10 cellular contexts compared by ENCODE assay signal in genomic region chr11:126561327-126561893, GRCh38.
A peak's percentile ranks its signal among the peaks of the same experiment; 100 is the strongest.
DNase-seq lines count a peak whose midpoint lies in the region; ATAC-seq, FAIRE-seq and TF ChIP-seq lines count a peak whose summit lies in the region.
"Had no signal": no experiment of that assay in that cellular context is flagged by ENCODE, and none has a peak within 500 bp of the region (broad histone marks: within the 10 kb centered on the region; RNA-seq: fewer than 3 reads in every experiment).

No MANE protein-coding gene starts in this region.

- H3K27me3 Mint-ChIP-seq in activated CD4-positive, alpha-beta T cell treated with anti-CD3 and anti-CD28 coated beads for 36 hours = peaks cover 8% of the 10 kb centered on the region
- H3K27me3 Mint-ChIP-seq in natural killer cell treated with Interleukin-12 subunit alpha and Interleukin-12 subunit beta and Interleukin-15 and Interleukin-18, amount 100 ng/mL, for 72 hours = peaks cover 21 to 24% of the 10 kb centered on the region in 2 donors

- H3K4me3 Mint-ChIP-seq in activated CD4-positive, alpha-beta T cell treated with anti-CD3 and anti-CD28 coated beads for 36 hours = no peak overlapping the region
- H3K4me3 Mint-ChIP-seq in natural killer cell treated with Interleukin-12 subunit alpha and Interleukin-12 subunit beta and Interleukin-15 and Interleukin-18, amount 100 ng/mL, for 72 hours = no peak overlapping the region
- H3K4me3 Mint-ChIP-seq: stimulated activated naive CD8-positive, alpha-beta T cell treated with anti-CD3 and anti-CD28 coated beads, Interleukin-15, Interleukin-2, amounts not matched to agents 100 ng/mL and 50 ng/mL, for 24 hours had no signal

- H3K27ac ChIP-seq in endothelial cell of umbilical vein (ENCODE audit: insufficient read depth, low read depth, low read length) = no peak overlapping the region
- H3K27ac ChIP-seq: BLaER1 had no signal

- POLR2A ChIA-PET in activated CD4-positive, alpha-beta T cell treated with anti-CD3 and anti-CD28 coated beads for 36 hours (lab: Charles Lee) = interaction anchor here (0.6 kb wide), 1 partner anchor 199 kb away, joined by 6 read pairs; no protein-coding TSS in a partner anchor
- POLR2A ChIA-PET in endothelial cell of umbilical vein (lab: Charles Lee) = no interaction called here

- no peaks in the 10 kb centered on the region for H3K9me1 ChIP-seq in endothelial cell of umbilical vein (replicated peaks; ENCODE audit: control insufficient read depth, extremely low read depth, insufficient read depth, low read length)

- H3K9me3 Mint-ChIP-seq in activated CD4-positive, alpha-beta T cell treated with anti-CD3 and anti-CD28 coated beads for 36 hours (ENCODE audit: low read depth) = peaks cover 8% of the 10 kb centered on the region
- no peaks in the 10 kb centered on the region for H3K9me3 Mint-ChIP-seq in natural killer cell treated with Interleukin-12 subunit alpha and Interleukin-12 subunit beta and Interleukin-15 and Interleukin-18, amount 100 ng/mL, for 72 hours

- no peak for ATAC-seq in activated CD4-positive, alpha-beta T cell treated with anti-CD3 and anti-CD28 coated beads for 36 hours
- ATAC-seq in natural killer cell treated with Interleukin-12 subunit alpha and Interleukin-12 subunit beta and Interleukin-15 and Interleukin-18, amount 100 ng/mL, for 72 hours = no peak
- ATAC-seq in GM21717 (IDR thresholded peaks at IDR 0.05; ENCODE audit: unreplicated experiment) = no peak

- H3K4me2 ChIP-seq in endothelial cell of umbilical vein (ENCODE audit: insufficient read depth, low read length) = no peak overlapping the region
- H3K4me2 ChIP-seq: BLaER1 had no signal

- H3K27me3 ChIP-seq in endothelial cell of umbilical vein (ENCODE audit: control insufficient read depth in 2 of 2, insufficient read depth in 2 of 2, low read length in 2 of 2) = no peaks in the 10 kb centered on the region
- H3K27me3 ChIP-seq: BLaER1 had no signal

- H2AFZ ChIP-seq in endothelial cell of umbilical vein (ENCODE audit: low read depth, low read length) = no peak overlapping the region

- intact Hi-C loops in activated CD4-positive, alpha-beta T cell treated with anti-CD3 and anti-CD28 coated beads for 36 hours (cut with DNase I, micrococcal nuclease) = no loop called here
- intact Hi-C loops in endothelial cell of umbilical vein (cut with micrococcal nuclease) = no loop called here

- no peaks in the 10 kb centered on the region for H3K36me3 ChIP-seq in endothelial cell of umbilical vein (ENCODE audit: control insufficient read depth in 2 of 2, extremely low read depth in 1 of 2, insufficient read depth in 2 of 2, low read length in 2 of 2)
- H3K36me3 ChIP-seq: BLaER1 had no signal

- H3K9me3 ChIP-seq in endothelial cell of umbilical vein (replicated peaks; ENCODE audit: control insufficient read depth, insufficient read depth, low read length) = no peaks in the 10 kb centered on the region
- H3K9me3 ChIP-seq: BLaER1 had no signal

- peak; percentile 57 for DNase-seq in activated CD4-positive, alpha-beta T cell treated with anti-CD3 and anti-CD28 coated beads for 36 hours
- DNase-seq in activated CD4-positive, alpha-beta T cell treated with anti-CD3 and anti-CD28 coated beads, Interleukin-2, amount 50 U/mL, for 4 hours = no peak
- DNase-seq in OCI-M1 (lab: John Stamatoyannopoulos, UW) (peak; percentile 78), endothelial cell of umbilical vein (ENCODE audit: low read depth, low spot score) (peak; percentile 51), skeletal muscle cell (ENCODE audit: low read depth) (peak; percentile 26), NCI-H1092 treated with DMSO at 0.1 percent for 48 hours (lab: John Stamatoyannopoulos, UW) (no peak)
- DNase-seq in natural killer cell treated with Interleukin-12 subunit alpha and Interleukin-12 subunit beta and Interleukin-15 and Interleukin-18, amount 100 ng/mL, for 72 hours (ENCODE audit: low spot score) = no peak

- no peaks in the 10 kb centered on the region for H3K79me2 ChIP-seq in endothelial cell of umbilical vein (ENCODE audit: control insufficient read depth, insufficient read depth, low read length)

- BruUV-seq in endothelial cell of umbilical vein (replicated peaks; lab: Mats Ljungman, UMichigan) = no TSS peak

- H3K4me1 ChIP-seq in endothelial cell of umbilical vein (ENCODE audit: control insufficient read depth, extremely low read depth, insufficient read depth, low read length) = no peaks in the 10 kb centered on the region
- H3K4me1 ChIP-seq: BLaER1 had no signal

- no peak overlapping the region for H3K4me3 ChIP-seq in endothelial cell of umbilical vein (replicated peaks in 1 of 3; ENCODE audit: insufficient read depth in 1 of 3, low read depth in 1 of 3, low read length in 3 of 3)
- no peak overlapping the region for H3K4me3 ChIP-seq in skeletal muscle cell (ENCODE audit: low read depth, low read length)
- H3K4me3 ChIP-seq: BLaER1 had no signal

- H3K36me3 Mint-ChIP-seq in activated CD4-positive, alpha-beta T cell treated with anti-CD3 and anti-CD28 coated beads for 36 hours (ENCODE audit: low read depth) = no peaks in the 10 kb centered on the region
- no peaks in the 10 kb centered on the region for H3K36me3 Mint-ChIP-seq in natural killer cell treated with Interleukin-12 subunit alpha and Interleukin-12 subunit beta and Interleukin-15 and Interleukin-18, amount 100 ng/mL, for 72 hours

- H3K27ac Mint-ChIP-seq in activated CD4-positive, alpha-beta T cell treated with anti-CD3 and anti-CD28 coated beads for 36 hours = no peak overlapping the region
- no peak overlapping the region for H3K27ac Mint-ChIP-seq in natural killer cell treated with Interleukin-12 subunit alpha and Interleukin-12 subunit beta and Interleukin-15 and Interleukin-18, amount 100 ng/mL, for 72 hours
- H3K27ac Mint-ChIP-seq: stimulated activated naive CD8-positive, alpha-beta T cell treated with anti-CD3 and anti-CD28 coated beads, Interleukin-15, Interleukin-2, amounts not matched to agents 100 ng/mL and 50 ng/mL, for 24 hours had no signal

- TF ChIP-seq CTCF in endothelial cell of umbilical vein (IDR thresholded peaks at IDR 0.05; ENCODE audit: extremely low read depth in 1 of 2, insufficient read depth in 1 of 2, low read depth in 1 of 2, low read length in 2 of 2) = no peak

- H3K9ac ChIP-seq in endothelial cell of umbilical vein (replicated peaks; ENCODE audit: extremely low read depth, insufficient read depth, low read length) = no peak overlapping the region
- H3K9ac ChIP-seq: BLaER1 had no signal

- FAIRE-seq in endothelial cell of umbilical vein (lab: Jason Lieb, UNC) = no peak

- no peaks in the 10 kb centered on the region for H4K20me1 ChIP-seq in endothelial cell of umbilical vein (replicated peaks; ENCODE audit: control insufficient read depth, extremely low read depth, insufficient read depth, low read length)

- CTCF ChIA-PET in activated CD4-positive, alpha-beta T cell treated with anti-CD3 and anti-CD28 coated beads for 36 hours (lab: Charles Lee) = no interaction called here
- CTCF ChIA-PET in endothelial cell of umbilical vein (lab: Charles Lee) = interaction anchor here (0.5 to 1.4 kb wide), 4 partner anchors 12 to 886 kb away, joined by 3 to 4 read pairs (median 3); no protein-coding TSS in a partner anchor

- TF ChIP-seq POLR2A in endothelial cell of umbilical vein (IDR thresholded peaks at IDR 0.05; ENCODE audit: low read depth, low read length) = no peak

- H3K4me1 Mint-ChIP-seq in activated CD4-positive, alpha-beta T cell treated with anti-CD3 and anti-CD28 coated beads for 36 hours = no peaks in the 10 kb centered on the region
- H3K4me1 Mint-ChIP-seq in natural killer cell treated with Interleukin-12 subunit alpha and Interleukin-12 subunit beta and Interleukin-15 and Interleukin-18, amount 100 ng/mL, for 72 hours (ENCODE audit: low read depth in 2 of 2) = no peaks in the 10 kb centered on the region

- dilution Hi-C loops in endothelial cell of umbilical vein (cut with MboI; ENCODE audit: extremely low pct_ligation_motif_present, low sequenced_read_pairs) = no loop called here

TF ChIP-seq in endothelial cell of umbilical vein, 7 proteins besides CTCF, POLR2A, EP300 and RAD21:
- TF ChIP-seq EZH2 (IDR thresholded peaks at IDR 0.05; ENCODE audit: borderline replicate concordance, low read depth, low read length, severe bottlenecking) (no peak), JUN (IDR thresholded peaks at IDR 0.05; ENCODE audit: borderline replicate concordance, insufficient read depth, insufficient read length, low read depth) (no peak), FOS (IDR thresholded peaks at IDR 0.05; ENCODE audit: borderline replicate concordance, insufficient read depth, low read length) (no peak), MYC (IDR thresholded peaks at IDR 0.05; ENCODE audit: low read depth, low read length) (no peak), POLR2AphosphoS5 (IDR thresholded peaks at IDR 0.05; ENCODE audit: insufficient read depth, low read depth, low read length) (no peak), GATA2 (IDR thresholded peaks at IDR 0.05; ENCODE audit: insufficient read depth, insufficient read length, low read depth, low read length) (no peak), MAX (IDR thresholded peaks at IDR 0.05; ENCODE audit: insufficient read depth, insufficient read length) (no peak)

Comparison
In these comparisons a context has a peak if more than half of its experiments do, and no peak if none do; other contexts are left out.
1. DNase-seq: peak in activated CD4-positive, alpha-beta T cell treated with anti-CD3 and anti-CD28 coated beads for 36 hours (single experiment), OCI-M1 (single experiment), endothelial cell of umbilical vein (single experiment) and skeletal muscle cell (single experiment); none in activated CD4-positive, alpha-beta T cell treated with anti-CD3 and anti-CD28 coated beads, Interleukin-2, amount 50 U/mL, for 4 hours (0 of 2), natural killer cell treated with Interleukin-12 subunit alpha and Interleukin-12 subunit beta and Interleukin-15 and Interleukin-18, amount 100 ng/mL, for 72 hours (single experiment) and NCI-H1092 treated with DMSO at 0.1 percent for 48 hours (single experiment).